ENCODE assay signal across 13 cellular contexts in genomic region chr1:39182804-39183203, GRCh38. TPM values are rescaled to one million over a fixed set of nuclear protein-coding genes. Genes with fewer than 3 reads are reported as not detected.
DNase-seq lines count a peak whose midpoint lies in the region; ATAC-seq and TF ChIP-seq lines count a peak whose summit lies in the region.
"Had no signal": no experiment of that assay in that cellular context is flagged by ENCODE, and none has a peak within 500 bp of the region (broad histone marks: within the 10 kb centered on the region; RNA-seq: fewer than 3 reads in every experiment).

No MANE protein-coding gene starts in this region.

- H3K27me3 ChIP-seq in BLaER1 treated with 17β-estradiol and CSF1 and Interleukin-3, amounts not matched to agents 10 nM and 100 nM: no peaks in the 10 kb centered on the region
- H3K27me3 ChIP-seq in MM.1S (replicated peaks; ENCODE audit: insufficient read depth, low read length): no peaks in the 10 kb centered on the region

- H3K9ac ChIP-seq in BLaER1 treated with 17β-estradiol and CSF1 and Interleukin-3, amounts not matched to agents 10 nM and 100 nM: no peak overlapping the region
- H3K9ac ChIP-seq in MM.1S (ENCODE audit: low read length): no peak overlapping the region

- H3K4me1 ChIP-seq in BLaER1 treated with 17β-estradiol and CSF1 and Interleukin-3, amounts not matched to agents 10 nM and 100 nM: peaks cover 40 to 73% (median 48%) of the 10 kb centered on the region in 10 experiments
- peaks cover 20% of the 10 kb centered on the region for H3K4me1 ChIP-seq in MM.1S (ENCODE audit: low read length)

- ATAC-seq in naive thymus-derived CD8-positive, alpha-beta T cell: no peak
- ATAC-seq in GM18517 (IDR thresholded peaks at IDR 0.05; ENCODE audit: unreplicated experiment) (no peak), GM19452 (IDR thresholded peaks at IDR 0.05; ENCODE audit: unreplicated experiment) (no peak)
- ATAC-seq: activated T-cell treated with anti-CD3 and anti-CD28 coated beads, Interleukin-2, amount 50 U/mL, for 4 hours had no signal

- intact Hi-C loops in MCF 10A (cut with micrococcal nuclease): loop anchor here (1.0 to 2.0 kb wide), 3 partner anchors 9 to 80 kb away; no protein-coding TSS in a partner anchor

- no peaks in the 10 kb centered on the region for H3K27me3 Mint-ChIP-seq in MCF 10A (ENCODE audit: insufficient read depth, unreplicated experiment)
- no peaks in the 10 kb centered on the region for H3K27me3 Mint-ChIP-seq in naive thymus-derived CD8-positive, alpha-beta T cell

- no peak overlapping the region for H3K27ac ChIP-seq in BLaER1 treated with 17β-estradiol and CSF1 and Interleukin-3, amounts not matched to agents 10 nM and 100 nM
- H3K27ac ChIP-seq in MM.1S (ENCODE audit: low read length): peak overlapping the region; percentile 69; the same call in 1 of the 2 replicates

- peaks cover 6% of the 10 kb centered on the region for H3K36me3 Mint-ChIP-seq in MCF 10A (ENCODE audit: insufficient read depth, unreplicated experiment)
- no peaks in the 10 kb centered on the region for H3K36me3 Mint-ChIP-seq in naive thymus-derived CD8-positive, alpha-beta T cell

- H3K4me1 Mint-ChIP-seq in MCF 10A (ENCODE audit: insufficient read depth, unreplicated experiment): peaks cover 56% of the 10 kb centered on the region
- H3K4me1 Mint-ChIP-seq in naive thymus-derived CD8-positive, alpha-beta T cell: peaks cover 11 to 42% (median 28%) of the 10 kb centered on the region in 4 donors

- H3K79me2 ChIP-seq in MM.1S (ENCODE audit: low read length): no peaks in the 10 kb centered on the region

- H4K20me1 ChIP-seq in BLaER1 treated with 17β-estradiol and CSF1 and Interleukin-3, amounts not matched to agents 10 nM and 100 nM: peaks cover 9 to 92% (median 23%) of the 10 kb centered on the region in 11 experiments; a peak in 18 of 22 replicates
- H4K20me1 ChIP-seq in MM.1S (ENCODE audit: insufficient read depth, low read length): no peaks in the 10 kb centered on the region

- H3K9me2 ChIP-seq in MM.1S (replicated peaks; ENCODE audit: insufficient read depth, low read length): no peaks in the 10 kb centered on the region

- BruUV-seq in MCF 10A (replicated peaks; lab: Mats Ljungman, UMichigan): no TSS peak

- no peak overlapping the region for H2AFZ ChIP-seq in MM.1S (ENCODE audit: low read length)

- TF ChIP-seq CTCF in MM.1S (IDR thresholded peaks at IDR 0.05; ENCODE audit: low read length) (no peak), MCF 10A (IDR thresholded peaks at IDR 0.05; ENCODE audit: unreplicated experiment) (no peak)

- peaks cover 0 to 27% (median 20%) of the 10 kb centered on the region in 11 experiments; a peak in 17 of 22 replicates for H3K9me3 ChIP-seq in BLaER1 treated with 17β-estradiol and CSF1 and Interleukin-3, amounts not matched to agents 10 nM and 100 nM (replicated peaks in 1 of 11)
- H3K9me3 ChIP-seq in MM.1S (replicated peaks; ENCODE audit: insufficient read depth, low read length): no peaks in the 10 kb centered on the region

- H3K9me3 Mint-ChIP-seq in MCF 10A (ENCODE audit: unreplicated experiment): no peaks in the 10 kb centered on the region
- H3K9me3 Mint-ChIP-seq in naive thymus-derived CD8-positive, alpha-beta T cell: no peaks in the 10 kb centered on the region
- H3K9me3 Mint-ChIP-seq: activated T-cell treated with anti-CD3 and anti-CD28 coated beads, Interleukin-2, amount 50 U/mL, for 4 hours had no signal

- no peak overlapping the region for H3K4me3 Mint-ChIP-seq in MCF 10A (ENCODE audit: unreplicated experiment)
- no peak overlapping the region for H3K4me3 Mint-ChIP-seq in naive thymus-derived CD8-positive, alpha-beta T cell
- H3K4me3 Mint-ChIP-seq: activated T-cell treated with anti-CD3 and anti-CD28 coated beads, Interleukin-2, amount 50 U/mL, for 4 hours had no signal

- CTCF ChIA-PET in MCF 10A (lab: Yijun Ruan, JAX): interaction anchor here (1.2 to 5.0 kb wide), 6 partner anchors 10 to 79 kb away, joined by 5 to 36 read pairs (median 13); no protein-coding TSS in a partner anchor

- H3F3A ChIP-seq in MM.1S (ENCODE audit: insufficient read depth, low read length): peaks cover 15% of the 10 kb centered on the region; the same call in 1 of the 2 replicates

- peak overlapping the region; percentile 88 for H3K27ac Mint-ChIP-seq in MCF 10A (ENCODE audit: low read depth, unreplicated experiment)
- H3K27ac Mint-ChIP-seq in naive thymus-derived CD8-positive, alpha-beta T cell: peak overlapping the region in 9 of 10 donors; percentile 71 to 100 (median 97)

- POLR2A ChIA-PET in MCF 10A (lab: Yijun Ruan, JAX): interaction anchor here (1.2 to 15.3 kb wide), 13 partner anchors 10 to 85 kb away, joined by 4 to 327 read pairs (median 24); no protein-coding TSS in a partner anchor
- POLR2A ChIA-PET in naive thymus-derived CD8-positive, alpha-beta T cell (lab: Charles Lee): interaction anchor here (1.9 kb wide), 1 partner anchor 9 kb away, joined by 11 read pairs; no protein-coding TSS in a partner anchor

- peaks cover 0 to 22% (median 14%) of the 10 kb centered on the region in 11 experiments; a peak in 13 of 22 replicates for H3K36me3 ChIP-seq in BLaER1 treated with 17β-estradiol and CSF1 and Interleukin-3, amounts not matched to agents 10 nM and 100 nM
- H3K36me3 ChIP-seq in MM.1S (replicated peaks; ENCODE audit: insufficient read depth, low read length): no peaks in the 10 kb centered on the region

- no peak overlapping the region for H3K4me3 ChIP-seq in BLaER1 treated with 17β-estradiol and CSF1 and Interleukin-3, amounts not matched to agents 10 nM and 100 nM
- H3K4me3 ChIP-seq in MM.1S (ENCODE audit: low read length): no peak overlapping the region

- peak overlapping the region in 6 of 11 experiments; percentile 37 to 84 (median 69); a peak in 7 of 22 replicates for H3K4me2 ChIP-seq in BLaER1 treated with 17β-estradiol and CSF1 and Interleukin-3, amounts not matched to agents 10 nM and 100 nM
- no peak overlapping the region for H3K4me2 ChIP-seq in MM.1S (ENCODE audit: low read depth, low read length)

- DNase-seq in MM.1S (no peak), MCF 10A (ENCODE audit: unreplicated experiment) (no peak), RKO (ENCODE audit: low spot score) (no peak), NCI-H2227 treated with DMSO at 0.1 percent for 48 hours (lab: John Stamatoyannopoulos, UW) (no peak)
- no peak for DNase-seq in naive thymus-derived CD8-positive, alpha-beta T cell
- DNase-seq: activated CD4-positive, alpha-beta T cell treated with anti-CD3 and anti-CD28 coated beads for 1 hour; activated T-cell treated with anti-CD3 and anti-CD28 coated beads, Interleukin-2, amount 50 U/mL, for 4 hours; left ventricle myocardium superior; NCI-H187 treated with DMSO at 0.1 percent for 48 hours; NCI-H524 treated with DMSO at 0.1 percent for 48 hours had no signal

RNA-seq across cellular contexts. Expression of gene MACF1, which starts 21.7 kb away (rescaled TPM):
- 188 and 197 TPM in 2 replicates for total RNA-seq in MCF 10A (2022)
- 100 to 1,000 TPM; 215 to 222 TPM for total RNA-seq in naive thymus-derived CD8-positive, alpha-beta T cell
- 10 to 100 TPM; 13.4 to 60.8 (median 14.7) TPM for polyA plus RNA-seq in naive thymus-derived CD8-positive, alpha-beta T cell
